In the genomic region with DNA sequence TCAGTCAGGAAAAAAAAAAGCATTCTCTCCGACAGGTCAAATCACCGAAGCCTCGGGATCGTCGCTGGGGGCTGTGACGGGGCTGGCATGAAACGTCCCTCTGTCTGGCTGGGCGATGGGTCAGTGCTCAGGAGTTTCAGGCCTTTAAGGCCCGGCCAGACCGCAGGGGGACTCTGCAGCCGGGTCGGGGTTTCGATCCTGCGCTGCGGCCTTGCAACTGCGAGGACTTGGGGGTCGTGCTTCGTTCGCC, we compare ENCODE assay signal across 8 cellular contexts. TPM values are rescaled to one million over a fixed set of nuclear protein-coding genes. Genes with fewer than 3 reads are reported as not detected.
A peak's percentile ranks its signal among the peaks of the same experiment; 100 is the strongest.
DNase-seq lines count a peak whose midpoint lies in the region; ATAC-seq and TF ChIP-seq lines count a peak whose summit lies in the region.

No MANE protein-coding gene starts in this region.

- TF ChIP-seq CTCF in ascending aorta (IDR thresholded peaks at IDR 0.05) (peak in 1 of 3 experiments; percentile 19), lower lobe of right lung (IDR thresholded peaks at IDR 0.05) (no peak), transverse colon (IDR thresholded peaks at IDR 0.05) (peak in 1 of 5 experiments; percentile 17)

- H3K27me3 Mint-ChIP-seq in activated T-cell treated with anti-CD3 and anti-CD28 coated beads, Interleukin-2, amount 50 U/mL, for 72 hours (ENCODE audit: low read depth) = no peaks in the 10 kb centered on the region

- no peaks in the 10 kb centered on the region for H3K9me3 Mint-ChIP-seq in activated T-cell treated with anti-CD3 and anti-CD28 coated beads, Interleukin-2, amount 50 U/mL, for 72 hours

- peaks cover 0 to 20% of the 10 kb centered on the region in 2 donors for H3K4me1 ChIP-seq in ascending aorta
- peaks cover 17% of the 10 kb centered on the region for H3K4me1 ChIP-seq in lower lobe of right lung
- peaks cover 13 to 22% (median 19%) of the 10 kb centered on the region in 4 donors for H3K4me1 ChIP-seq in transverse colon

- no peak for TF ChIP-seq EP300 in transverse colon (IDR thresholded peaks at IDR 0.05; ENCODE audit: low read depth)

- H3K36me3 ChIP-seq in ascending aorta (no peaks in the 10 kb centered on the region), lower lobe of right lung (no peaks in the 10 kb centered on the region), transverse colon (no peaks in the 10 kb centered on the region)

- H3K9me3 ChIP-seq in ascending aorta (no peaks in the 10 kb centered on the region), lower lobe of right lung (no peaks in the 10 kb centered on the region), transverse colon (no peaks in the 10 kb centered on the region)

- peaks cover 24% of the 10 kb centered on the region for H3K4me1 Mint-ChIP-seq in activated T-cell treated with anti-CD3 and anti-CD28 coated beads, Interleukin-2, amount 50 U/mL, for 72 hours (ENCODE audit: low read depth)

- H3K27ac ChIP-seq in ascending aorta (peak overlapping the region; percentile 44 to 70), lower lobe of right lung (peak overlapping the region; percentile 62), transverse colon (peak overlapping the region; percentile 65 to 90 (median 78))

- DNase-seq in activated T-cell treated with anti-CD3 and anti-CD28 coated beads, Interleukin-2, amount 50 U/mL, for 72 hours = no peak
- DNase-seq in activated T-cell treated with anti-CD3 and anti-CD28 coated beads, Interleukin-2, amount 50 U/mL, for 48 hours = no peak
- DNase-seq in ascending aorta (ENCODE audit: low spot score in 2 of 2) = no peak
- DNase-seq in lower lobe of right lung = no peak
- no peak for DNase-seq in transverse colon
- no peak for DNase-seq in SK-N-DZ (ENCODE audit: low spot score)
- no peak for DNase-seq in GOT3 (lab: John Stamatoyannopoulos, UW)
- no peak for DNase-seq in GM19240 (ENCODE audit: insufficient read length, low spot score)

- no peak for ATAC-seq in activated T-cell treated with anti-CD3 and anti-CD28 coated beads, Interleukin-2, amount 50 U/mL, for 72 hours (replicated peaks in 1 of 2)
- ATAC-seq in lower lobe of right lung = no peak

- TF ChIP-seq POLR2A in transverse colon (IDR thresholded peaks at IDR 0.05) = no peak

- in situ Hi-C loops in transverse colon (cut with MboI; ENCODE audit: low pct_ligation_motif_present in 1 of 4, low pct_unique_long_range_greater_than_20kb in 1 of 4, low sequenced_read_pairs in 3 of 4) = no loop called here

- WGBS in transverse colon (ENCODE audit: low coverage in 1 of 2), 2 donors = 0 to 2% methylated on average over 11 to 19 of the region's 19 CpGs

- peak overlapping the region; percentile 82 to 96 for H3K4me3 Mint-ChIP-seq in activated T-cell treated with anti-CD3 and anti-CD28 coated beads, Interleukin-2, amount 50 U/mL, for 72 hours

- intact Hi-C loops in ascending aorta (cut with DNase I) = loop anchor here (1.0 to 5.0 kb wide), 2 partner anchors 8 to 139 kb away; partner anchors contain the start of gene SDHB
- intact Hi-C loops in lower lobe of right lung (cut with DNase I) = no loop called here
- intact Hi-C loops in transverse colon (cut with DNase I; ENCODE audit: low total_unique reads) = no loop called here

- H3K36me3 Mint-ChIP-seq in activated T-cell treated with anti-CD3 and anti-CD28 coated beads, Interleukin-2, amount 50 U/mL, for 72 hours (ENCODE audit: insufficient read depth in 2 of 2) = no peaks in the 10 kb centered on the region

- H3K27ac Mint-ChIP-seq in activated T-cell treated with anti-CD3 and anti-CD28 coated beads, Interleukin-2, amount 50 U/mL, for 72 hours = no peak overlapping the region

- no peaks in the 10 kb centered on the region for H3K27me3 ChIP-seq in ascending aorta
- no peaks in the 10 kb centered on the region for H3K27me3 ChIP-seq in lower lobe of right lung (ENCODE audit: low read depth)
- no peaks in the 10 kb centered on the region for H3K27me3 ChIP-seq in transverse colon

- peak overlapping the region; percentile 89 to 91 for H3K4me3 ChIP-seq in ascending aorta
- peak overlapping the region; percentile 78 for H3K4me3 ChIP-seq in lower lobe of right lung
- H3K4me3 ChIP-seq in transverse colon = peak overlapping the region; percentile 32 to 99 (median 69)

RNA-seq across cellular contexts. Expression of gene CROCC, which starts 8.2 kb away (rescaled TPM):
- total RNA-seq in activated T-cell treated with anti-CD3 and anti-CD28 coated beads, Interleukin-2, amount 50 U/mL, for 72 hours = 10 to 100 TPM; 16.8 to 24.7 TPM
- 27.0 TPM for total RNA-seq in ascending aorta
- 21.0 TPM for total RNA-seq in lower lobe of right lung
- total RNA-seq in transverse colon = 100 to 1,000 TPM in 1 of 4 donors, 10 to 100 TPM in 3; 13.0 to 149 (median 23.7) TPM
- polyA plus RNA-seq in SK-N-DZ (2014; cell fraction: cytosol; rRNA removed) = 10.2 and 14.2 TPM in 2 replicates
- 85.4 and 91.9 TPM in 2 replicates for polyA plus RNA-seq in SK-N-DZ (2014; cell fraction: nucleus; rRNA removed)

RNA-seq across cellular contexts. Expression of gene RNU1-2, which starts 17.8 kb away (rescaled TPM):
- 1,000 to 10,000 TPM; 1,100 to 1,278 TPM for total RNA-seq in activated T-cell treated with anti-CD3 and anti-CD28 coated beads, Interleukin-2, amount 50 U/mL, for 72 hours
- total RNA-seq in ascending aorta (under 0.01 TPM), lower lobe of right lung (6,803 TPM), transverse colon (under 1 TPM in 3 of 4 donors, not detected in 1; under 0.01 TPM)
- polyA plus RNA-seq in SK-N-DZ (2014; cell fraction: cytosol; rRNA removed) = not detected in 2 replicates
- not detected in 2 replicates for polyA plus RNA-seq in SK-N-DZ (2014; cell fraction: nucleus; rRNA removed)

Comparison
In these comparisons a context has a peak if more than half of its experiments do, and no peak if none do; other contexts are left out.
1. RNA of gene RNU1-2, which starts 17.8 kb away (total RNA-seq): 6,803 TPM in lower lobe of right lung (single experiment) and 1,100 to 1,278 TPM in activated T-cell treated with anti-CD3 and anti-CD28 coated beads, Interleukin-2, amount 50 U/mL, for 72 hours; under 0.01 TPM in ascending aorta (single experiment) and under 0.01 TPM in transverse colon; every median in the first group is over 1,000 times any median in the second.
2. Peak in every context shown above with its lines, with median percentiles within 50 percentile points of each other: H3K27ac ChIP-seq and H3K4me3 ChIP-seq.